1 cellular context compared by ENCODE assay signal in the genomic region with DNA sequence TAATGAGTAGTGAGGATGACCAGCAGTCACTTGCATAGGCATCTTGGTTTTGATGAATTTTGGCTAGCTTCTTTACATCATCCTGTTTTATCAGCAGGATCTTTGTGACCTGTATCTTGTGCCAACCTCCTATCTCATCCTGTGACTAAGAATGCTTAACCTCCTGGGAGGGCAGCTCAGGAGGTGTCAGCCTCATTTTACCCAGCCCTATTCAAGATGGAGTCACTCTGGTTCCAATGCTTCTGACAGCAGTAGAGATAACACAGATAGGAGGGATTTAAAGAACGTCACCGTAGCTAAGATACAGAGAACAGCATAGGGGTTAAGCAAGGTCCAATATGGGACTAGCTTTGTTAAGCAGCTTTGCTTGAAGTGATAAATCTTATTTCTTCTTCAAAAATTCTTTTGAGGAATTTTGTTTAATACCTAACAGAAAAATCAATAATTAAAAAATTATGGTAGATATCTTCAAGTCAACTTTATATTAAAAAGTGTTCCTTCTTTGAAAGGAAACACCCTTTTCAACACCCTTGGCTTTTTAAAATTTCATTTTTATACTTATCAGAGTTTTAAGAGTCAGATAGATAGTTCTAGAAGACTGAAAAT.
A peak's percentile ranks its signal among the peaks of the same experiment; 100 is the strongest.
TF ChIP-seq lines count a peak whose summit lies in the region.

No MANE protein-coding gene starts in this region.

TF ChIP-seq in K562, 482 proteins besides CTCF, POLR2A, EP300 and RAD21 (continued from another document and continues in another):
- TF ChIP-seq, protein P1, sequence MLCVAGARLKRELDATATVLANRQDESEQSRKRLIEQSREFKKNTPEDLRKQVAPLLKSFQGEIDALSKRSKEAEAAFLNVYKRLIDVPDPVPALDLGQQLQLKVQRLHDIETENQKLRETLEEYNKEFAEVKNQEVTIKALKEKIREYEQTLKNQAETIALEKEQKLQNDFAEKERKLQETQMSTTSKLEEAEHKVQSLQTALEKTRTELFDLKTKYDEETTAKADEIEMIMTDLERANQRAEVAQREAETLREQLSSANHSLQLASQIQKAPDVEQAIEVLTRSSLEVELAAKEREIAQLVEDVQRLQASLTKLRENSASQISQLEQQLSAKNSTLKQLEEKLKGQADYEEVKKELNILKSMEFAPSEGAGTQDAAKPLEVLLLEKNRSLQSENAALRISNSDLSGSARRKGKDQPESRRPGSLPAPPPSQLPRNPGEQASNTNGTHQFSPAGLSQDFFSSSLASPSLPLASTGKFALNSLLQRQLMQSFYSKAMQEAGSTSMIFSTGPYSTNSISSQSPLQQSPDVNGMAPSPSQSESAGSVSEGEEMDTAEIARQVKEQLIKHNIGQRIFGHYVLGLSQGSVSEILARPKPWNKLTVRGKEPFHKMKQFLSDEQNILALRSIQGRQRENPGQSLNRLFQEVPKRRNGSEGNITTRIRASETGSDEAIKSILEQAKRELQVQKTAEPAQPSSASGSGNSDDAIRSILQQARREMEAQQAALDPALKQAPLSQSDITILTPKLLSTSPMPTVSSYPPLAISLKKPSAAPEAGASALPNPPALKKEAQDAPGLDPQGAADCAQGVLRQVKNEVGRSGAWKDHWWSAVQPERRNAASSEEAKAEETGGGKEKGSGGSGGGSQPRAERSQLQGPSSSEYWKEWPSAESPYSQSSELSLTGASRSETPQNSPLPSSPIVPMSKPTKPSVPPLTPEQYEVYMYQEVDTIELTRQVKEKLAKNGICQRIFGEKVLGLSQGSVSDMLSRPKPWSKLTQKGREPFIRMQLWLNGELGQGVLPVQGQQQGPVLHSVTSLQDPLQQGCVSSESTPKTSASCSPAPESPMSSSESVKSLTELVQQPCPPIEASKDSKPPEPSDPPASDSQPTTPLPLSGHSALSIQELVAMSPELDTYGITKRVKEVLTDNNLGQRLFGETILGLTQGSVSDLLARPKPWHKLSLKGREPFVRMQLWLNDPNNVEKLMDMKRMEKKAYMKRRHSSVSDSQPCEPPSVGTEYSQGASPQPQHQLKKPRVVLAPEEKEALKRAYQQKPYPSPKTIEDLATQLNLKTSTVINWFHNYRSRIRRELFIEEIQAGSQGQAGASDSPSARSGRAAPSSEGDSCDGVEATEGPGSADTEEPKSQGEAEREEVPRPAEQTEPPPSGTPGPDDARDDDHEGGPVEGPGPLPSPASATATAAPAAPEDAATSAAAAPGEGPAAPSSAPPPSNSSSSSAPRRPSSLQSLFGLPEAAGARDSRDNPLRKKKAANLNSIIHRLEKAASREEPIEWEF (CRISPR knock-in tag; IDR thresholded peaks at IDR 0.05) = peak; percentile 77
- TF ChIP-seq ATF7 (IDR thresholded peaks at IDR 0.05) = no peak
- peak; percentile 88 for TF ChIP-seq ZNF561 (CRISPR knock-in tag; conservative IDR thresholded peaks at IDR 0.05)
- TF ChIP-seq, protein P2, sequence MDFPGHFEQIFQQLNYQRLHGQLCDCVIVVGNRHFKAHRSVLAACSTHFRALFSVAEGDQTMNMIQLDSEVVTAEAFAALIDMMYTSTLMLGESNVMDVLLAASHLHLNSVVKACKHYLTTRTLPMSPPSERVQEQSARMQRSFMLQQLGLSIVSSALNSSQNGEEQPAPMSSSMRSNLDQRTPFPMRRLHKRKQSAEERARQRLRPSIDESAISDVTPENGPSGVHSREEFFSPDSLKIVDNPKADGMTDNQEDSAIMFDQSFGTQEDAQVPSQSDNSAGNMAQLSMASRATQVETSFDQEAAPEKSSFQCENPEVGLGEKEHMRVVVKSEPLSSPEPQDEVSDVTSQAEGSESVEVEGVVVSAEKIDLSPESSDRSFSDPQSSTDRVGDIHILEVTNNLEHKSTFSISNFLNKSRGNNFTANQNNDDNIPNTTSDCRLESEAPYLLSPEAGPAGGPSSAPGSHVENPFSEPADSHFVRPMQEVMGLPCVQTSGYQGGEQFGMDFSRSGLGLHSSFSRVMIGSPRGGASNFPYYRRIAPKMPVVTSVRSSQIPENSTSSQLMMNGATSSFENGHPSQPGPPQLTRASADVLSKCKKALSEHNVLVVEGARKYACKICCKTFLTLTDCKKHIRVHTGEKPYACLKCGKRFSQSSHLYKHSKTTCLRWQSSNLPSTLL (IDR thresholded peaks at IDR 0.05) = no peak
- no peak for TF ChIP-seq ZNF184 (CRISPR knock-in tag; IDR thresholded peaks at IDR 0.05)
- TF ChIP-seq, protein P3, sequence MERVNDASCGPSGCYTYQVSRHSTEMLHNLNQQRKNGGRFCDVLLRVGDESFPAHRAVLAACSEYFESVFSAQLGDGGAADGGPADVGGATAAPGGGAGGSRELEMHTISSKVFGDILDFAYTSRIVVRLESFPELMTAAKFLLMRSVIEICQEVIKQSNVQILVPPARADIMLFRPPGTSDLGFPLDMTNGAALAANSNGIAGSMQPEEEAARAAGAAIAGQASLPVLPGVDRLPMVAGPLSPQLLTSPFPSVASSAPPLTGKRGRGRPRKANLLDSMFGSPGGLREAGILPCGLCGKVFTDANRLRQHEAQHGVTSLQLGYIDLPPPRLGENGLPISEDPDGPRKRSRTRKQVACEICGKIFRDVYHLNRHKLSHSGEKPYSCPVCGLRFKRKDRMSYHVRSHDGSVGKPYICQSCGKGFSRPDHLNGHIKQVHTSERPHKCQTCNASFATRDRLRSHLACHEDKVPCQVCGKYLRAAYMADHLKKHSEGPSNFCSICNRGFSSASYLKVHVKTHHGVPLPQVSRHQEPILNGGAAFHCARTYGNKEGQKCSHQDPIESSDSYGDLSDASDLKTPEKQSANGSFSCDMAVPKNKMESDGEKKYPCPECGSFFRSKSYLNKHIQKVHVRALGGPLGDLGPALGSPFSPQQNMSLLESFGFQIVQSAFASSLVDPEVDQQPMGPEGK (CRISPR knock-in tag; IDR thresholded peaks at IDR 0.05; ENCODE audit: borderline replicate concordance) = peak; percentile 98
- no peak for TF ChIP-seq SP2 (IDR thresholded peaks at IDR 0.05; ENCODE audit: extremely low read depth, low read depth, low read length, poor library complexity, severe bottlenecking)
- TF ChIP-seq, protein P4, sequence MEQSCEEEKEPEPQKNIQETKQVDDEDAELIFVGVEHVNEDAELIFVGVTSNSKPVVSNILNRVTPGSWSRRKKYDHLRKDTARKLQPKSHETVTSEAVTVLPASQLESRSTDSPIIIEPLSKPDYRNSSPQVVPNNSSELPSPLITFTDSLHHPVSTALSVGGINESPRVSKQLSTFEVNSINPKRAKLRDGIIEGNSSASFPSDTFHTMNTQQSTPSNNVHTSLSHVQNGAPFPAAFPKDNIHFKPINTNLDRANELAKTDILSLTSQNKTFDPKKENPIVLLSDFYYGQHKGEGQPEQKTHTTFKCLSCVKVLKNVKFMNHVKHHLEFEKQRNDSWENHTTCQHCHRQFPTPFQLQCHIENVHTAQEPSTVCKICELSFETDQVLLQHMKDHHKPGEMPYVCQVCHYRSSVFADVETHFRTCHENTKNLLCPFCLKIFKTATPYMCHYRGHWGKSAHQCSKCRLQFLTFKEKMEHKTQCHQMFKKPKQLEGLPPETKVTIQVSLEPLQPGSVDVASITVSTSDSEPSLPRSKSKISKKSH (CRISPR knock-in tag; IDR thresholded peaks at IDR 0.05) = peak; percentile 69; the same call in 1 of the 2 replicates
- no peak for TF ChIP-seq LCOR (CRISPR knock-in tag; IDR thresholded peaks at IDR 0.05)
- TF ChIP-seq, protein P5, sequence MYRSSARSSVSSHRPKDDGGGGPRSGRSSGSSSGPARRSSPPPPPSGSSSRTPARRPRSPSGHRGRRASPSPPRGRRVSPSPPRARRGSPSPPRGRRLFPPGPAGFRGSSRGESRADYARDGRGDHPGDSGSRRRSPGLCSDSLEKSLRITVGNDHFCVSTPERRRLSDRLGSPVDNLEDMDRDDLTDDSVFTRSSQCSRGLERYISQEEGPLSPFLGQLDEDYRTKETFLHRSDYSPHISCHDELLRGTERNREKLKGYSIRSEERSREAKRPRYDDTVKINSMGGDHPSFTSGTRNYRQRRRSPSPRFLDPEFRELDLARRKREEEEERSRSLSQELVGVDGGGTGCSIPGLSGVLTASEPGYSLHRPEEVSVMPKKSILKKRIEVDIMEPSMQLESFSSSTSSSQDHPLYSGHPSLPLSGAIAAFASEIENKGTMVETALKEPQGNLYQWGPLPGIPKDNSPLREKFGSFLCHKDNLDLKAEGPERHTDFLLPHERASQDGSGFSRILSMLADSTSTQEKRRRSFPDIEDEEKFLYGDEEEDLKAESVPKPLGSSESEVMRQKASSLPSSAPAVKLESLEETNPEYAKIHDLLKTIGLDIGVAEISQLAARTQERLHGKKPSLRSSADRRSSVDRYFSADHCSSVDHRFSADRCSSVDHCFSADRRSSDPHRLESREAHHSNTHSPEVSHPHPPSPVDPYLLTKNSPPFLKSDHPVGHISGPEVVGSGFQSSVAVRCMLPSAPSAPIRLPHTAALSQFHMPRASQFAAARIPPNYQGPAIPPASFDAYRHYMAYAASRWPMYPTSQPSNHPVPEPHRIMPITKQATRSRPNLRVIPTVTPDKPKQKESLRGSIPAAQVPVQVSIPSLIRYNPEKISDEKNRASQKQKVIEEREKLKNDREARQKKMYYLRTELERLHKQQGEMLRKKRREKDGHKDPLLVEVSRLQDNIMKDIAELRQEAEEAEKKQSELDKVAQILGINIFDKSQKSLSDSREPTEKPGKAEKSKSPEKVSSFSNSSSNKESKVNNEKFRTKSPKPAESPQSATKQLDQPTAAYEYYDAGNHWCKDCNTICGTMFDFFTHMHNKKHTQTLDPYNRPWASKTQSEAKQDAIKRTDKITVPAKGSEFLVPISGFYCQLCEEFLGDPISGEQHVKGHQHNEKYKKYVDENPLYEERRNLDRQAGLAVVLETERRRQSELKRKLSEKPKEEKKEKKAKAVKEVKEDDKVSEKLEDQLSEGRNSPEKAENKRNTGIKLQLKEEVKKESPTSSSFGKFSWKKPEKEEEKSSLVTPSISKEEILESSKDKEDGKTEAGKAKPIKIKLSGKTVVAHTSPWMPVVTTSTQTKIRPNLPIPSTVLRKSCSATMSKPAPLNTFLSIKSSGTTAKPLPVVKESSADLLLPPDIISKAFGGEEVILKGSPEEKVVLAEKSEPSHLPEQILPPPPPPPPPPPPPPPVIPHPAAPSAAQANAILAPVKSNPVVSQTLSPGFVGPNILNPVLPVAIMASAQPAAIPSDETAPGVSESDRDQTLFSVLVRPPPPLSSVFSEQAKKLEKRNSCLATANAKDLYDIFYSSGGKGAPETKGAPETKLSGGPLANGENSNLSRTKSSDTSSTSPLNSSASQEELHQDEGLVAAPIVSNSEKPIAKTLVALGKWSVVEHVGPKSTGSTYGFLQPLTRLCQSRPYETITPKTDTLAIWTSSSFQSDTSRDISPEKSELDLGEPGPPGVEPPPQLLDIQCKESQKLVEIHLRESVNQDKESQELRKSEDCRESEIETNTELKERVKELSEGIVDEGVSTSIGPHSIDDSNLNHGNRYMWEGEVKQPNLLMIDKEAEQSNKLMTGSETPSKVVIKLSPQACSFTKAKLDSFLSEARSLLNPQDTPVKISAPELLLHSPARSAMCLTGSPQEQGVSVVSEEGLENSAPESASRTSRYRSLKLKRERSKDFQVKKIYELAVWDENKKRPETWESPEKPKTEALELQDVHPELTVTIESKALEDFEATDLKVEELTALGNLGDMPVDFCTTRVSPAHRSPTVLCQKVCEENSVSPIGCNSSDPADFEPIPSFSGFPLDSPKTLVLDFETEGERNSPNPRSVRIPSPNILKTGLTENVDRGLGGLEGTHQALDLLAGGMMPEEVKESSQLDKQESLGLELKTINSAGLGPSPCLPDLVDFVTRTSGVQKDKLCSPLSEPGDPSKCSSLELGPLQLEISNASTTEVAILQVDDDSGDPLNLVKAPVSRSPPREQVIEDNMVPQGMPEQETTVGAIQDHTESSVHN (IDR thresholded peaks at IDR 0.05; ENCODE audit: borderline replicate concordance in 1 of 2, low read depth in 1 of 2) = no peak
- TF ChIP-seq SMARCA4 (IDR thresholded peaks at IDR 0.05) = no peak
- TF ChIP-seq DDX20 (tag; IDR thresholded peaks at IDR 0.05; ENCODE audit: low read depth) = peak; percentile 92
- peak; percentile 99 for TF ChIP-seq SMAD3 (CRISPR knock-in tag; conservative IDR thresholded peaks at IDR 0.05)
- no peak for TF ChIP-seq CBX1 (IDR thresholded peaks at IDR 0.05; ENCODE audit: low read depth)
- TF ChIP-seq, protein P6, sequence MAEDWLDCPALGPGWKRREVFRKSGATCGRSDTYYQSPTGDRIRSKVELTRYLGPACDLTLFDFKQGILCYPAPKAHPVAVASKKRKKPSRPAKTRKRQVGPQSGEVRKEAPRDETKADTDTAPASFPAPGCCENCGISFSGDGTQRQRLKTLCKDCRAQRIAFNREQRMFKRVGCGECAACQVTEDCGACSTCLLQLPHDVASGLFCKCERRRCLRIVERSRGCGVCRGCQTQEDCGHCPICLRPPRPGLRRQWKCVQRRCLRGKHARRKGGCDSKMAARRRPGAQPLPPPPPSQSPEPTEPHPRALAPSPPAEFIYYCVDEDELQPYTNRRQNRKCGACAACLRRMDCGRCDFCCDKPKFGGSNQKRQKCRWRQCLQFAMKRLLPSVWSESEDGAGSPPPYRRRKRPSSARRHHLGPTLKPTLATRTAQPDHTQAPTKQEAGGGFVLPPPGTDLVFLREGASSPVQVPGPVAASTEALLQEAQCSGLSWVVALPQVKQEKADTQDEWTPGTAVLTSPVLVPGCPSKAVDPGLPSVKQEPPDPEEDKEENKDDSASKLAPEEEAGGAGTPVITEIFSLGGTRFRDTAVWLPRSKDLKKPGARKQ (CRISPR knock-in tag; IDR thresholded peaks at IDR 0.05) = no peak
- no peak for TF ChIP-seq ZNF217 (CRISPR knock-in tag; IDR thresholded peaks at IDR 0.05)
- TF ChIP-seq BACH1 (tag; IDR thresholded peaks at IDR 0.05) = peak; percentile 96
- TF ChIP-seq RBM15 (IDR thresholded peaks at IDR 0.05; ENCODE audit: insufficient read depth, low read length) = no peak
- no peak for TF ChIP-seq IRF2 (CRISPR knock-in tag; IDR thresholded peaks at IDR 0.05)
- peak; percentile 99 for TF ChIP-seq ZNF79 (CRISPR knock-in tag; IDR thresholded peaks at IDR 0.05; ENCODE audit: low read depth)
- no peak for TF ChIP-seq TFAM (CRISPR knock-in tag; conservative IDR thresholded peaks at IDR 0.05)
- TF ChIP-seq CBX2 (IDR thresholded peaks at IDR 0.05; ENCODE audit: insufficient read depth, low read length, poor library complexity, severe bottlenecking) = no peak
- peak; percentile 66; the same call in 1 of the 2 replicates for TF ChIP-seq ZNF133 (CRISPR knock-in tag; IDR thresholded peaks at IDR 0.05)
- TF ChIP-seq NFRKB (IDR thresholded peaks at IDR 0.05; ENCODE audit: low read depth) = no peak
- TF ChIP-seq BHLHE40 (IDR thresholded peaks at IDR 0.05; ENCODE audit: low read length) = no peak
- TF ChIP-seq STAT5B (CRISPR knock-in tag; IDR thresholded peaks at IDR 0.05) = peak; percentile 39; the same call in 1 of the 2 replicates
- TF ChIP-seq NFIX (CRISPR knock-in tag; IDR thresholded peaks at IDR 0.05; ENCODE audit: low read depth) = peak; percentile 61
- TF ChIP-seq, protein P7, sequence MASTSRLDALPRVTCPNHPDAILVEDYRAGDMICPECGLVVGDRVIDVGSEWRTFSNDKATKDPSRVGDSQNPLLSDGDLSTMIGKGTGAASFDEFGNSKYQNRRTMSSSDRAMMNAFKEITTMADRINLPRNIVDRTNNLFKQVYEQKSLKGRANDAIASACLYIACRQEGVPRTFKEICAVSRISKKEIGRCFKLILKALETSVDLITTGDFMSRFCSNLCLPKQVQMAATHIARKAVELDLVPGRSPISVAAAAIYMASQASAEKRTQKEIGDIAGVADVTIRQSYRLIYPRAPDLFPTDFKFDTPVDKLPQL (IDR thresholded peaks at IDR 0.05; ENCODE audit: extremely low read depth, insufficient read length) = no peak
- TF ChIP-seq, protein P8, sequence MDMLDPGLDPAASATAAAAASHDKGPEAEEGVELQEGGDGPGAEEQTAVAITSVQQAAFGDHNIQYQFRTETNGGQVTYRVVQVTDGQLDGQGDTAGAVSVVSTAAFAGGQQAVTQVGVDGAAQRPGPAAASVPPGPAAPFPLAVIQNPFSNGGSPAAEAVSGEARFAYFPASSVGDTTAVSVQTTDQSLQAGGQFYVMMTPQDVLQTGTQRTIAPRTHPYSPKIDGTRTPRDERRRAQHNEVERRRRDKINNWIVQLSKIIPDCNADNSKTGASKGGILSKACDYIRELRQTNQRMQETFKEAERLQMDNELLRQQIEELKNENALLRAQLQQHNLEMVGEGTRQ (CRISPR knock-in tag; IDR thresholded peaks at IDR 0.05) = no peak
- TF ChIP-seq ZNF57 (CRISPR knock-in tag; IDR thresholded peaks at IDR 0.05) = peak; percentile 77; the same call in 1 of the 2 replicates
